In genomic region chr19:35871611-35872010, GRCh38 we compare ENCODE assay signal across 9 cellular contexts. TPM values are rescaled to one million over a fixed set of nuclear protein-coding genes. Genes with fewer than 3 reads are reported as not detected.
"Had no signal": no experiment of that assay in that cellular context is flagged by ENCODE, and none has a peak within 500 bp of the region (broad histone marks: within the 10 kb centered on the region; RNA-seq: fewer than 3 reads in every experiment).

No MANE protein-coding gene starts in this region.

- DNase-seq: IMR-90, KG1 had no signal

- H3K4me3 ChIP-seq: HAP-1, K562 had no signal

- H3K9me3 ChIP-seq: HAP-1 had no signal

- FAIRE-seq: HTR-8/SVneo had no signal

- H3K36me3 ChIP-seq: HAP-1 had no signal

RNA-seq across cellular contexts. Expression of gene KIRREL2, which starts 14.9 kb away (rescaled TPM):
- total RNA-seq: HT-29, IMR-90 had no signal
- polyA plus RNA-seq: IMR-90 had no signal

RNA-seq across cellular contexts. Expression of gene NPHS1, which starts 19.3 kb away (rescaled TPM):
- total RNA-seq: H4, H7, HT-29, IMR-90 had no signal
- polyA plus RNA-seq: IMR-90 had no signal

RNA-seq across cellular contexts. Expression of gene HCST, which starts 30.7 kb away (rescaled TPM):
- total RNA-seq: GM23338, H4, HT-29, IMR-90 had no signal
